ENCODE assay signal across 9 cellular contexts in genomic region chrX:107766470-107767140, GRCh38. TPM values are rescaled to one million over a fixed set of nuclear protein-coding genes. Genes with fewer than 3 reads are reported as not detected.
DNase-seq lines count a peak whose midpoint lies in the region; ATAC-seq lines count a peak whose summit lies in the region.
"Had no signal": no experiment of that assay in that cellular context is flagged by ENCODE, and none has a peak within 500 bp of the region (broad histone marks: within the 10 kb centered on the region; RNA-seq: fewer than 3 reads in every experiment).

No MANE protein-coding gene starts in this region.

- DNase-seq in EL (peak; percentile 54), HT1080 (ENCODE audit: low read depth) (peak; percentile 1), myocyte (ENCODE audit: low read depth) (peak; percentile 19), T-helper 9 cell (no peak), NCI-H2107 (lab: John Stamatoyannopoulos, UW) (no peak), T-helper 1 cell (no peak)
- DNase-seq: NCI-H1417 treated with DMSO at 0.1 percent for 48 hours had no signal

- peak; percentile 94 for ATAC-seq in esophagus mucosa
- ATAC-seq in HG03045 (IDR thresholded peaks at IDR 0.05; ENCODE audit: unreplicated experiment), result no peak

RNA-seq across cellular contexts. Expression of gene TSC22D3, which starts 9.0 kb away (rescaled TPM):
- 5.4 and 8.8 TPM in 2 replicates for total RNA-seq in HT1080 (2014; rRNA removed; shearing (Covaris generic))
- 12.3 and 12.4 TPM in 2 replicates for polyA plus RNA-seq in HT1080 (2015; cell fraction: cytosol; rRNA removed)
- polyA plus RNA-seq in HT1080 (2015; cell fraction: nucleus; rRNA removed), result 24.7 and 28.4 TPM in 2 replicates
- total RNA-seq in esophagus mucosa (46.2 TPM), myocyte (57.1 and 74.5 TPM in 2 replicates)
- 178 TPM for polyA plus RNA-seq in myocyte (2012)

RNA-seq across cellular contexts. Expression of gene NCBP2L, which starts 10.9 kb away (rescaled TPM):
- not detected in 2 replicates for total RNA-seq in HT1080 (2014; rRNA removed; shearing (Covaris generic))
- not detected in 2 replicates for polyA plus RNA-seq in HT1080 (2015; cell fraction: cytosol; rRNA removed)
- not detected in 2 replicates for polyA plus RNA-seq in HT1080 (2015; cell fraction: nucleus; rRNA removed)
- total RNA-seq in esophagus mucosa, result not detected
- total RNA-seq in myocyte, result not detected in 2 replicates
- not detected for polyA plus RNA-seq in myocyte (2012)

RNA-seq across cellular contexts. Expression of gene MID2, which starts 59.1 kb away (rescaled TPM):
- 5.9 and 9.1 TPM in 2 replicates for total RNA-seq in HT1080 (2014; rRNA removed; shearing (Covaris generic))
- 3.0 and 4.7 TPM in 2 replicates for polyA plus RNA-seq in HT1080 (2015; cell fraction: cytosol; rRNA removed)
- 6.3 and 8.2 TPM in 2 replicates for polyA plus RNA-seq in HT1080 (2015; cell fraction: nucleus; rRNA removed)
- total RNA-seq in esophagus mucosa (17.8 TPM), myocyte (5.4 and 8.5 TPM in 2 replicates)
- polyA plus RNA-seq in myocyte (2012), result 3.5 TPM

Comparison
In these comparisons a context has a peak if more than half of its experiments do, and no peak if none do; other contexts are left out.
1. DNase-seq: peak in EL (single experiment), HT1080 (single experiment) and myocyte (single experiment); none in T-helper 9 cell (single experiment), NCI-H2107 (single experiment) and T-helper 1 cell (0 of 5).